Comparison of ENCODE assay signal across 27 cellular contexts in the genomic region with DNA sequence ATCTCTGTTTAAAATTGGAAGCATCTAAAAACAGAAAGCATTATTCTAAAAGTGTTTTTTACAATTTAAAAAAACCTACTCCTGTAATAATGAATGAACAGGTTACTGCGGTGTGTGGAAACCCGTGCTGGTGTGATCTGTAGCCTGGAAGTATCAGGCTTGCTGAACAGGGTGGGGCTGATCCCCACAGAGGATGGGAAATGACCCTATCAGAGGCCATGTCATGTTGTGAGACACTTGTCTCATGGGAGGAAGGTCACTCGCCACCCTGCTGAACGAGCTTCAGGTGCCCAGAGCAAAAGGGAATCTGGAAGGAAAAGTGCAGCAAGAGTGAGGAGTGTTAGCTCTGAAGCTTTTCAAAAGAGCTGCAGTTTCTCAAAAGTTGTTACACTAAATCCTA.
"Had no signal": no experiment of that assay in that cellular context is flagged by ENCODE, and none has a peak within 500 bp of the region (broad histone marks: within the 10 kb centered on the region; RNA-seq: fewer than 3 reads in every experiment).

No MANE protein-coding gene starts in this region.

- H3K4me2 ChIP-seq: neural progenitor cell had no signal

- H3K27me3 ChIP-seq: neural progenitor cell, testis, thyroid gland, upper lobe of left lung, vagina had no signal

- H3K27ac ChIP-seq: left ventricle myocardium inferior, neural progenitor cell, pancreas, prostate gland, skin epidermis, stomach, testis, thyroid gland, transverse colon, upper lobe of left lung, vagina had no signal

- H3K9me3 ChIP-seq: left ventricle myocardium inferior, pancreas, prostate gland, stomach, testis, thyroid gland, transverse colon, upper lobe of left lung, vagina had no signal

- H3K27me3 Mint-ChIP-seq: memory B cell had no signal

- H3K4me3 Mint-ChIP-seq: immature natural killer cell; memory B cell; naive thymus-derived CD8-positive, alpha-beta T cell; nephron; neural progenitor cell; stimulated activated naive B cell treated with anti-CD40 and anti-IgM and Interleukin-4, amounts not matched to agents 10 μg/mL and 1 μg/mL and 100 μg/mL, for 72 hours had no signal

- H3K4me3 ChIP-seq: left ventricle myocardium inferior, neural progenitor cell, pancreas, prostate gland, skin epidermis, stomach, testis, thyroid gland, transverse colon, upper lobe of left lung, vagina had no signal

- FAIRE-seq: islet of Langerhans had no signal

- H3K9me3 Mint-ChIP-seq: immature natural killer cell; memory B cell; nephron; neural progenitor cell; stimulated activated naive B cell treated with anti-CD40 and anti-IgM and Interleukin-4, amounts not matched to agents 10 μg/mL and 1 μg/mL and 100 μg/mL, for 72 hours had no signal

- H3K27ac Mint-ChIP-seq: immature natural killer cell; memory B cell; naive thymus-derived CD8-positive, alpha-beta T cell; nephron; neural progenitor cell; stimulated activated naive B cell treated with anti-CD40 and anti-IgM and Interleukin-4, amounts not matched to agents 10 μg/mL and 1 μg/mL and 100 μg/mL, for 72 hours had no signal

- H2AFZ ChIP-seq: neural progenitor cell had no signal

- H3K36me3 ChIP-seq: left ventricle myocardium inferior, neural progenitor cell, pancreas, prostate gland, stomach, thyroid gland, transverse colon, upper lobe of left lung, vagina had no signal

- H3K4me1 ChIP-seq: left ventricle myocardium inferior, pancreas, prostate gland, stomach, testis, thyroid gland, transverse colon, upper lobe of left lung, vagina had no signal

- DNase-seq: hypothalamus; immature natural killer cell; left ventricle myocardium inferior; naive thymus-derived CD8-positive, alpha-beta T cell; pancreas; posterior cingulate gyrus; retina; right cardiac atrium; stimulated activated CD4-positive, alpha-beta T cell treated with anti-CD3 and anti-CD28 coated beads, Interleukin-12 subunit alpha, Interleukin-12 subunit beta, amount 100 ng/mL, for 4 hours; stimulated activated CD4-positive, alpha-beta T cell treated with anti-CD3 and anti-CD28 coated beads, Interleukin-15, amount 100 ng/mL, for 24 hours; stimulated activated CD4-positive, alpha-beta T cell treated with anti-CD3 and anti-CD28 coated beads, Interleukin-2, amount 100 ng/mL, for 24 hours; stimulated activated CD4-positive, alpha-beta T cell treated with anti-CD3 and anti-CD28 coated beads, Interleukin-4, amount 100 ng/mL, for 1 hour; stimulated activated naive B cell treated with anti-CD40 and anti-IgM and Interleukin-4, amounts not matched to agents 10 μg/mL and 1 μg/mL and 100 μg/mL, for 72 hours; stimulated activated naive CD8-positive, alpha-beta T cell treated with anti-CD3 and anti-CD28 coated beads, Interleukin-15, Interleukin-2, amounts not matched to agents 100 U/mL and 50 U/mL, for 24 hours; stomach; testis; thyroid gland; transverse colon; upper lobe of left lung had no signal

- H3K36me3 Mint-ChIP-seq: immature natural killer cell; memory B cell; neural progenitor cell; stimulated activated naive B cell treated with anti-CD40 and anti-IgM and Interleukin-4, amounts not matched to agents 10 μg/mL and 1 μg/mL and 100 μg/mL, for 72 hours had no signal

- ATAC-seq: naive thymus-derived CD8-positive, alpha-beta T cell; pancreas; right cardiac atrium; sciatic nerve; stimulated activated naive B cell treated with anti-CD40 and anti-IgM and Interleukin-4, amounts not matched to agents 10 μg/mL and 1 μg/mL and 100 μg/mL, for 72 hours; stimulated activated naive CD8-positive, alpha-beta T cell treated with anti-CD3 and anti-CD28 coated beads, Interleukin-15, Interleukin-2, amounts not matched to agents 100 U/mL and 50 U/mL, for 24 hours had no signal

- H3K9ac ChIP-seq: neural progenitor cell had no signal

- H3K4me1 Mint-ChIP-seq: immature natural killer cell, nephron had no signal
